In the genomic region with DNA sequence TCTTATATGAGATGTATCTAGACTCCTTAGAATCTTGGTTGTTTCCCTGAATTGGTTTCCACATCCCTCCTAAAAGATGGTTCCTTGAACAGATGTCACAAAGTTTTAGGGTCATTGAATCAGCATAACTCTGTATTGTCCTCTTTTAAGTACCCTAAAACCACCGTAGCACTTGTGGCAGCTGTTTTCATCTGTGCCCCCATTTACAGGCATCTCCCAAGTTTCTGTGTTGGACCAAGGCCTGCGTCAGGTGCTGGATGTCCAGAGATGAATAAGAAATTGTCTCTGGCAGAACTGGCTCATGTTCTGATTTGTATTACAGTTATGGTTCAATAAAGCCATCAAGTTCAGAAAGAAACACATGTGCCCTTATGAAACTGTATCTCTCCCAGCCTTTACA, we compare ENCODE assay signal across 21 cellular contexts.
"Had no signal": no experiment of that assay in that cellular context is flagged by ENCODE, and none has a peak within 500 bp of the region (broad histone marks: within the 10 kb centered on the region; RNA-seq: fewer than 3 reads in every experiment).

No MANE protein-coding gene starts in this region.

- H3K27ac Mint-ChIP-seq: mesothelial cell of epicardium; natural killer cell; stimulated activated effector memory CD8-positive, alpha-beta T cell treated with anti-CD3 and anti-CD28 coated beads, Interleukin-12 subunit alpha, Interleukin-12 subunit beta, amount 100 ng/mL, for 72 hours; stimulated activated naive CD8-positive, alpha-beta T cell treated with anti-CD3 and anti-CD28 coated beads, Interleukin-15, Interleukin-2, amounts not matched to agents 100 ng/mL and 50 ng/mL, for 24 hours; type B pancreatic cell had no signal

- H3K9me3 ChIP-seq: pancreas, right atrium auricular region, spleen, tibial nerve, uterus had no signal

- H3K4me1 Mint-ChIP-seq: mesothelial cell of epicardium had no signal

- H3K27me3 ChIP-seq: heart right ventricle, hepatocyte, pancreas, right atrium auricular region, spleen, tibial nerve, uterus had no signal

- H3K4me3 ChIP-seq: heart right ventricle, hepatocyte, left ventricle myocardium inferior, lung, pancreas, right atrium auricular region, skin epidermis, spleen, tibial nerve, uterus had no signal

- H3K9me3 Mint-ChIP-seq: natural killer cell; stimulated activated effector memory CD8-positive, alpha-beta T cell treated with anti-CD3 and anti-CD28 coated beads, Interleukin-12 subunit alpha, Interleukin-12 subunit beta, amount 100 ng/mL, for 72 hours; stimulated activated naive CD8-positive, alpha-beta T cell treated with anti-CD3 and anti-CD28 coated beads, Interleukin-15, Interleukin-2, amounts not matched to agents 100 ng/mL and 50 ng/mL, for 24 hours; type B pancreatic cell had no signal

- H3K36me3 ChIP-seq: uterus had no signal

- H3K27me3 Mint-ChIP-seq: naive B cell; stimulated activated naive CD8-positive, alpha-beta T cell treated with anti-CD3 and anti-CD28 coated beads, Interleukin-15, Interleukin-2, amounts not matched to agents 100 ng/mL and 50 ng/mL, for 24 hours; type B pancreatic cell had no signal

- H3K4me3 Mint-ChIP-seq: mesothelial cell of epicardium; naive B cell; natural killer cell; stimulated activated effector memory CD8-positive, alpha-beta T cell treated with anti-CD3 and anti-CD28 coated beads, Interleukin-12 subunit alpha, Interleukin-12 subunit beta, amount 100 ng/mL, for 72 hours; stimulated activated naive CD8-positive, alpha-beta T cell treated with anti-CD3 and anti-CD28 coated beads, Interleukin-15, Interleukin-2, amounts not matched to agents 100 ng/mL and 50 ng/mL, for 24 hours; type B pancreatic cell had no signal

- DNase-seq: heart right ventricle; islet precursor cell; left ventricle myocardium inferior; mesendoderm; naive B cell; natural killer cell; pancreas; spleen; stimulated activated CD4-positive, alpha-beta T cell treated with anti-CD3 and anti-CD28 coated beads, Interleukin-4, amount 100 ng/mL, for 24 hours; stimulated activated naive CD4-positive, alpha-beta T cell; substantia nigra; uterus had no signal

- FAIRE-seq: pancreas had no signal

- H3K27ac ChIP-seq: hepatocyte, pancreas, right atrium auricular region had no signal

- H3K4me1 ChIP-seq: pancreas, uterus had no signal

- ATAC-seq: heart right ventricle; natural killer cell; stimulated activated effector memory CD8-positive, alpha-beta T cell treated with anti-CD3 and anti-CD28 coated beads, Interleukin-12 subunit alpha, Interleukin-12 subunit beta, amount 100 ng/mL, for 72 hours had no signal
